In genomic region chr5:167644619-167645018, GRCh38 we compare ENCODE assay signal across 2 cellular contexts.
TF ChIP-seq lines count a peak whose summit lies in the region.

No MANE protein-coding gene starts in this region.

TF ChIP-seq in A549, 52 proteins besides CTCF, POLR2A, EP300 and RAD21:
- TF ChIP-seq JUNB (IDR thresholded peaks at IDR 0.05) (no peak), CEBPB (IDR thresholded peaks at IDR 0.05) (0 out of 4 replicates have a peak, but pooled peaks of 1 of the 2 experiments have one; percentile 11)

TF ChIP-seq in IMR-90, 13 proteins besides CTCF, POLR2A, EP300 and RAD21:
- TF ChIP-seq BHLHE40 (IDR thresholded peaks at IDR 0.05; ENCODE audit: low read depth, low read length) (no peak), CEBPB (IDR thresholded peaks at IDR 0.05; ENCODE audit: low read depth, low read length) (0 out of 2 replicates have a peak, but pooled peaks have one; percentile 16)
